In genomic region chr18:24322594-24323136, GRCh38 we compare ENCODE assay signal across 18 cellular contexts.
A peak's percentile ranks its signal among the peaks of the same experiment; 100 is the strongest.
DNase-seq lines count a peak whose midpoint lies in the region; ATAC-seq and TF ChIP-seq lines count a peak whose summit lies in the region.
"Had no signal": no experiment of that assay in that cellular context is flagged by ENCODE, and none has a peak within 500 bp of the region (broad histone marks: within the 10 kb centered on the region; RNA-seq: fewer than 3 reads in every experiment).

No MANE protein-coding gene starts in this region.

- no peak overlapping the region for H3K4me3 Mint-ChIP-seq in immature natural killer cell
- H3K4me3 Mint-ChIP-seq: activated naive CD4-positive, alpha-beta T cell treated with anti-CD3 and anti-CD28 coated beads, Interleukin-2, amount 10 ng/mL, durations not matched to agents 7 days and 5 days; nephron progenitor cell had no signal

- no peak overlapping the region for H3K27ac Mint-ChIP-seq in immature natural killer cell
- H3K27ac Mint-ChIP-seq: activated naive CD4-positive, alpha-beta T cell treated with anti-CD3 and anti-CD28 coated beads, Interleukin-2, amount 10 ng/mL, durations not matched to agents 7 days and 5 days; nephron progenitor cell had no signal

- no peak overlapping the region for H3K4me3 ChIP-seq in adipocyte (ENCODE audit: low read length)
- no peak overlapping the region for H3K4me3 ChIP-seq in fibroblast of mammary gland (ENCODE audit: control insufficient read depth, low read depth, low read length)
- H3K4me3 ChIP-seq in thoracic aorta: peak overlapping the region; percentile 2

- DNase-seq in GM04503 (ENCODE audit: low read depth): peak; percentile 35
- peak; percentile 75 for DNase-seq in adipocyte (ENCODE audit: low read depth)
- DNase-seq in fibroblast of mammary gland (ENCODE audit: low read depth): peak; percentile 23
- DNase-seq in thoracic aorta (ENCODE audit: low spot score): no peak
- no peak for DNase-seq in immature natural killer cell
- no peak for DNase-seq in DMS153 (lab: John Stamatoyannopoulos, UW)
- DNase-seq: activated CD4-positive, alpha-beta T cell treated with anti-CD3 and anti-CD28 coated beads, Interleukin-2, amount 50 U/mL, for 1 hour; activated naive CD4-positive, alpha-beta T cell treated with anti-CD3 and anti-CD28 coated beads, Interleukin-2, amount 10 ng/mL, durations not matched to agents 7 days and 5 days; brain microvascular endothelial cell; hypothalamus; mesenchymal stem cell; NCI-H1436; nephron progenitor cell had no signal

- H3K27me3 ChIP-seq in adipocyte (replicated peaks; ENCODE audit: control insufficient read depth, insufficient read depth, low read length) (no peaks in the 10 kb centered on the region), thoracic aorta (replicated peaks; ENCODE audit: insufficient read depth) (no peaks in the 10 kb centered on the region)
- H3K27me3 ChIP-seq: brain microvascular endothelial cell had no signal

- ATAC-seq in thoracic aorta (ENCODE audit: insufficient number of reproducible peaks, low FRiP score, low read depth): no peak
- no peak for ATAC-seq in HG02763 (IDR thresholded peaks at IDR 0.05; ENCODE audit: unreplicated experiment)
- ATAC-seq in GM21447 (IDR thresholded peaks at IDR 0.05; ENCODE audit: unreplicated experiment): no peak
- ATAC-seq: esophagus mucosa, Panc1 had no signal

- H3K27ac ChIP-seq in thoracic aorta: peak overlapping the region in 1 of 2 donors; percentile 37
- H3K27ac ChIP-seq: brain microvascular endothelial cell, C4-2B had no signal

- no peaks in the 10 kb centered on the region for H3K36me3 Mint-ChIP-seq in immature natural killer cell
- H3K36me3 Mint-ChIP-seq: activated naive CD4-positive, alpha-beta T cell treated with anti-CD3 and anti-CD28 coated beads, Interleukin-2, amount 10 ng/mL, durations not matched to agents 7 days and 5 days had no signal

- no peaks in the 10 kb centered on the region for H3K9me3 ChIP-seq in adipocyte (ENCODE audit: control insufficient read depth, low read length)
- H3K9me3 ChIP-seq in thoracic aorta: no peaks in the 10 kb centered on the region

- H3K9me3 Mint-ChIP-seq in immature natural killer cell: peaks cover 0 to 3% (median 0%) of the 10 kb centered on the region in 6 donors
- H3K9me3 Mint-ChIP-seq: activated naive CD4-positive, alpha-beta T cell treated with anti-CD3 and anti-CD28 coated beads, Interleukin-2, amount 10 ng/mL, durations not matched to agents 7 days and 5 days; nephron progenitor cell had no signal

- H3K4me1 Mint-ChIP-seq in immature natural killer cell: no peaks in the 10 kb centered on the region
- H3K4me1 Mint-ChIP-seq: activated naive CD4-positive, alpha-beta T cell treated with anti-CD3 and anti-CD28 coated beads, Interleukin-2, amount 10 ng/mL, durations not matched to agents 7 days and 5 days; nephron progenitor cell had no signal

- no peak for TF ChIP-seq CTCF in fibroblast of mammary gland (conservative IDR thresholded peaks at IDR 0.05; ENCODE audit: control insufficient read depth, insufficient read depth, low read depth, low read length)
- no peak for TF ChIP-seq CTCF in thoracic aorta (IDR thresholded peaks at IDR 0.05)

- H3K36me3 ChIP-seq in adipocyte (ENCODE audit: control insufficient read depth, insufficient read depth, low read length, severe bottlenecking) (peaks cover 4% of the 10 kb centered on the region), thoracic aorta (no peaks in the 10 kb centered on the region)
- H3K36me3 ChIP-seq: brain microvascular endothelial cell had no signal

- peaks cover 10% of the 10 kb centered on the region for H3K4me1 ChIP-seq in adipocyte (ENCODE audit: control insufficient read depth, insufficient read depth, low read length)
- H3K4me1 ChIP-seq in thoracic aorta (ENCODE audit: control insufficient read depth in 1 of 2, low read depth in 2 of 2): peaks cover 11 to 12% of the 10 kb centered on the region in 2 donors

- no peak overlapping the region for H3K9ac ChIP-seq in adipocyte (ENCODE audit: low read length)

- H3K27me3 Mint-ChIP-seq in immature natural killer cell (ENCODE audit: low read depth in 3 of 3): peaks cover 2 to 4% (median 4%) of the 10 kb centered on the region in 3 donors
- H3K27me3 Mint-ChIP-seq: activated naive CD4-positive, alpha-beta T cell treated with anti-CD3 and anti-CD28 coated beads, Interleukin-2, amount 10 ng/mL, durations not matched to agents 7 days and 5 days had no signal

Comparison
In these comparisons a context has a peak if more than half of its experiments do, and no peak if none do; other contexts are left out.
1. DNase-seq: peak in GM04503 (single experiment), adipocyte (single experiment) and fibroblast of mammary gland (single experiment); none in thoracic aorta (single experiment), immature natural killer cell (0 of 3) and DMS153 (single experiment).